8 cellular contexts compared by ENCODE assay signal in genomic region chr13:19864339-19865309, GRCh38. TPM values are rescaled to one million over a fixed set of nuclear protein-coding genes. Genes with fewer than 3 reads are reported as not detected.
DNase-seq lines count a peak whose midpoint lies in the region; ATAC-seq, FAIRE-seq and TF ChIP-seq lines count a peak whose summit lies in the region.

No MANE protein-coding gene starts in this region.

- no peaks in the 10 kb centered on the region for H4K20me1 ChIP-seq in endothelial cell of umbilical vein (replicated peaks; ENCODE audit: control insufficient read depth, extremely low read depth, insufficient read depth, low read length)

- no peaks in the 10 kb centered on the region for H3K27me3 Mint-ChIP-seq in mesothelial cell of epicardium (ENCODE audit: low read depth)

- dilution Hi-C loops in endothelial cell of umbilical vein (cut with MboI; ENCODE audit: extremely low pct_ligation_motif_present, low sequenced_read_pairs), result no loop called here

- POLR2A ChIA-PET in BJ (lab: Charles Lee), result interaction anchor here (0.6 kb wide), 1 partner anchor 640 kb away, joined by 3 read pairs; no protein-coding TSS in a partner anchor
- POLR2A ChIA-PET in endothelial cell of umbilical vein (lab: Charles Lee), result interaction anchor here (0.5 to 3.0 kb wide), 2 partner anchors 19 to 78 kb away, joined by 7 to 14 read pairs; no protein-coding TSS in a partner anchor

- H3K36me3 Mint-ChIP-seq in mesothelial cell of epicardium, result no peaks in the 10 kb centered on the region

- H3K9me3 ChIP-seq in endothelial cell of umbilical vein (replicated peaks; ENCODE audit: control insufficient read depth, insufficient read depth, low read length), result no peaks in the 10 kb centered on the region

- peak overlapping the region; percentile 79 for H3K9ac ChIP-seq in endothelial cell of umbilical vein (replicated peaks; ENCODE audit: extremely low read depth, insufficient read depth, low read length)

- TF ChIP-seq POLR2A in endothelial cell of umbilical vein (IDR thresholded peaks at IDR 0.05; ENCODE audit: low read depth, low read length), result no peak

- H3K27ac Mint-ChIP-seq in mesothelial cell of epicardium, result peak overlapping the region; percentile 97

- CTCF ChIA-PET in BJ (lab: Yijun Ruan, JAX) (interaction anchor here (0.7 to 1.6 kb wide), 7 partner anchors 15 to 263 kb away, joined by 3 to 5 read pairs (median 4); no protein-coding TSS in a partner anchor), endothelial cell of umbilical vein (lab: Charles Lee) (interaction anchor here (0.5 to 1.4 kb wide), 11 partner anchors 9 to 277 kb away, joined by 3 to 12 read pairs (median 3); partner anchors contain the start of gene MPHOSPH8)

- H3K27me3 ChIP-seq in BJ (ENCODE audit: control insufficient read depth, insufficient read depth, low read length), result no peaks in the 10 kb centered on the region
- no peaks in the 10 kb centered on the region for H3K27me3 ChIP-seq in endothelial cell of umbilical vein (ENCODE audit: control insufficient read depth in 2 of 2, insufficient read depth in 2 of 2, low read length in 2 of 2)

- ATAC-seq in GM19035 (IDR thresholded peaks at IDR 0.05; ENCODE audit: unreplicated experiment) (peak; percentile 17), HG03342 (IDR thresholded peaks at IDR 0.05; ENCODE audit: unreplicated experiment) (peak; percentile 15)

- no peaks in the 10 kb centered on the region for H3K9me1 ChIP-seq in endothelial cell of umbilical vein (replicated peaks; ENCODE audit: control insufficient read depth, extremely low read depth, insufficient read depth, low read length)

- peaks cover 34% of the 10 kb centered on the region for H3K4me1 Mint-ChIP-seq in mesothelial cell of epicardium

- no peaks in the 10 kb centered on the region for H3K9me3 Mint-ChIP-seq in mesothelial cell of epicardium

- H3K4me3 ChIP-seq in BJ (ENCODE audit: low read depth, low read length) (peak overlapping the region; percentile 58), endothelial cell of umbilical vein (replicated peaks in 1 of 3; ENCODE audit: insufficient read depth in 1 of 3, low read depth in 1 of 3, low read length in 3 of 3) (peak overlapping the region; percentile 56 to 60 (median 59))

- no peaks in the 10 kb centered on the region for H3K36me3 ChIP-seq in BJ (ENCODE audit: control insufficient read depth, insufficient read depth, low read length)
- H3K36me3 ChIP-seq in endothelial cell of umbilical vein (ENCODE audit: control insufficient read depth in 2 of 2, extremely low read depth in 1 of 2, insufficient read depth in 2 of 2, low read length in 2 of 2), result no peaks in the 10 kb centered on the region

- peaks cover 30% of the 10 kb centered on the region for H3K4me1 ChIP-seq in endothelial cell of umbilical vein (ENCODE audit: control insufficient read depth, extremely low read depth, insufficient read depth, low read length)

- peak overlapping the region; percentile 63 for H3K4me2 ChIP-seq in endothelial cell of umbilical vein (ENCODE audit: insufficient read depth, low read length)

- TF ChIP-seq CTCF in BJ (IDR thresholded peaks at IDR 0.05; ENCODE audit: insufficient read depth, low read depth, low read length) (peak; percentile 63), endothelial cell of umbilical vein (IDR thresholded peaks at IDR 0.05; ENCODE audit: extremely low read depth in 1 of 2, insufficient read depth in 1 of 2, low read depth in 1 of 2, low read length in 2 of 2) (peak; percentile 46 to 61), mesothelial cell of epicardium (IDR thresholded peaks at IDR 0.05; ENCODE audit: unreplicated experiment) (peak; percentile 96)

- intact Hi-C loops in endothelial cell of umbilical vein (cut with micrococcal nuclease), result loop anchor here (5.0 kb wide), 2 partner anchors 232 to 298 kb away; partner anchors contain the start of genes GJA3 and MPHOSPH8

- H2AFZ ChIP-seq in endothelial cell of umbilical vein (ENCODE audit: low read depth, low read length), result peak overlapping the region; percentile 97

- peak; percentile 92 for FAIRE-seq in endothelial cell of umbilical vein (lab: Jason Lieb, UNC)

- peak overlapping the region; percentile 81 for H3K27ac ChIP-seq in endothelial cell of umbilical vein (ENCODE audit: insufficient read depth, low read depth, low read length)

- peak overlapping the region; percentile 98 for H3K4me3 Mint-ChIP-seq in mesothelial cell of epicardium

- H3K79me2 ChIP-seq in endothelial cell of umbilical vein (ENCODE audit: control insufficient read depth, insufficient read depth, low read length), result peaks cover 30% of the 10 kb centered on the region

- DNase-seq in BJ (ENCODE audit: low read depth), result no peak
- DNase-seq in NCI-H748 treated with DMSO at 0.1 percent for 48 hours (lab: John Stamatoyannopoulos, UW), result peak; percentile 93
- DNase-seq in activated CD8-positive, alpha-beta memory T cell treated with anti-CD3 and anti-CD28 coated beads for 48 hours (ENCODE audit: low read depth in 2 of 3, low spot score in 2 of 3), result peak; percentile 35 to 61 (median 59)
- DNase-seq in endothelial cell of umbilical vein (ENCODE audit: low read depth, low spot score), result peak; percentile 75
- peak; percentile 37 to 80 for DNase-seq in mesothelial cell of epicardium (ENCODE audit: low spot score in 2 of 2, unreplicated experiment in 2 of 2)
- DNase-seq in stimulated activated CD8-positive, alpha-beta memory T cell treated with anti-CD3 and anti-CD28 coated beads, Interleukin-15, amount 100 ng/mL, for 48 hours (ENCODE audit: low read depth in 2 of 2), result peak; percentile 37 to 48

- BruUV-seq in endothelial cell of umbilical vein (replicated peaks; lab: Mats Ljungman, UMichigan), result no TSS peak

TF ChIP-seq in endothelial cell of umbilical vein, 7 proteins besides CTCF, POLR2A, EP300 and RAD21:
- TF ChIP-seq MAX (IDR thresholded peaks at IDR 0.05; ENCODE audit: insufficient read depth, insufficient read length) (peak; percentile 18), EZH2 (IDR thresholded peaks at IDR 0.05; ENCODE audit: borderline replicate concordance, low read depth, low read length, severe bottlenecking) (no peak), FOS (IDR thresholded peaks at IDR 0.05; ENCODE audit: borderline replicate concordance, insufficient read depth, low read length) (no peak)
TF ChIP-seq in endothelial cell of umbilical vein: peak in this region for 1.

RNA-seq across cellular contexts. Expression of gene ZMYM5, which starts 1.2 kb away (rescaled TPM):
- polyA plus RNA-seq in BJ (2011; rRNA removed), result 4.6 and 9.2 TPM in 2 replicates
- polyA minus RNA-seq in BJ (2011; rRNA and poly(A)+ RNA removed), result 2.6 and 3.3 TPM in 2 replicates
- total RNA-seq in endothelial cell of umbilical vein, result 10.1 and 13.1 TPM in 2 replicates
- polyA plus RNA-seq in endothelial cell of umbilical vein, result 4.0 and 4.9 TPM in 2 replicates
- polyA plus RNA-seq in endothelial cell of umbilical vein (2011; cell fraction: cytosol; rRNA removed), result 6.6 and 7.8 TPM in 2 replicates
- 12.6 and 14.2 TPM in 2 replicates for polyA plus RNA-seq in endothelial cell of umbilical vein (2011; cell fraction: nucleus; rRNA removed)
- 10.6 and 12.7 TPM in 2 replicates for polyA plus RNA-seq in endothelial cell of umbilical vein (2012)
- 4.8 and 5.1 TPM in 2 replicates for polyA minus RNA-seq in endothelial cell of umbilical vein
- polyA minus RNA-seq in endothelial cell of umbilical vein (2011; cell fraction: cytosol; rRNA and poly(A)+ RNA removed), result 2.6 TPM
- polyA minus RNA-seq in endothelial cell of umbilical vein (2011; cell fraction: nucleus; rRNA and poly(A)+ RNA removed), result 8.4 and 12.9 TPM in 2 replicates
- 22.0 to 23.9 TPM (median 22.5 TPM) in 3 replicates for total RNA-seq in mesothelial cell of epicardium
